Comparison of ENCODE assay signal across 16 cellular contexts in genomic region chr11:78688460-78688859, GRCh38.
"Had no signal": no experiment of that assay in that cellular context is flagged by ENCODE, and none has a peak within 500 bp of the region (broad histone marks: within the 10 kb centered on the region; RNA-seq: fewer than 3 reads in every experiment).

No MANE protein-coding gene starts in this region.

- H3K27ac Mint-ChIP-seq: activated naive CD4-positive, alpha-beta T cell treated with anti-CD3 and anti-CD28 coated beads, Interleukin-2, amount 50 U/mL, for 72 hours; immature natural killer cell; naive thymus-derived CD4-positive, alpha-beta T cell had no signal

- H3K4me3 Mint-ChIP-seq: immature natural killer cell; naive thymus-derived CD4-positive, alpha-beta T cell had no signal

- ATAC-seq: activated CD4-positive, CD25-positive, alpha-beta regulatory T cell treated with anti-CD3 and anti-CD28 coated beads, Interleukin-2, amount 50 U/mL, for 24 hours; activated naive CD4-positive, alpha-beta T cell treated with anti-CD3 and anti-CD28 coated beads, Interleukin-2, amount 50 U/mL, for 72 hours; body of pancreas; left cardiac atrium; naive thymus-derived CD4-positive, alpha-beta T cell; right cardiac atrium had no signal

- H3K36me3 Mint-ChIP-seq: immature natural killer cell had no signal

- H3K9me3 ChIP-seq: body of pancreas, thyroid gland, uterus had no signal

- H3K4me3 ChIP-seq: body of pancreas, lung, thyroid gland, uterus had no signal

- H3K27ac ChIP-seq: body of pancreas, thyroid gland, uterus had no signal

- DNase-seq: activated T-cell treated with anti-CD3 and anti-CD28 coated beads, Interleukin-2, amount 50 U/mL, for 1 hour; amniotic stem cell; body of pancreas; effector memory CD4-positive, alpha-beta T cell; hippocampal formation; immature natural killer cell; left cardiac atrium; naive thymus-derived CD4-positive, alpha-beta T cell; posterior cingulate gyrus; right cardiac atrium; small intestine; thyroid gland; uterus had no signal

- H3K4me1 Mint-ChIP-seq: immature natural killer cell; naive thymus-derived CD4-positive, alpha-beta T cell had no signal

- H3K4me1 ChIP-seq: body of pancreas, uterus had no signal

- H3K27me3 ChIP-seq: body of pancreas, thyroid gland, uterus had no signal

- H3K36me3 ChIP-seq: thyroid gland, uterus had no signal
